8 cellular contexts compared by ENCODE assay signal in genomic region chr2:69013123-69013836, GRCh38. TPM values are rescaled to one million over a fixed set of nuclear protein-coding genes. Genes with fewer than 3 reads are reported as not detected.
A peak's percentile ranks its signal among the peaks of the same experiment; 100 is the strongest.
DNase-seq lines count a peak whose midpoint lies in the region; ATAC-seq and TF ChIP-seq lines count a peak whose summit lies in the region.

ANTXR1 (plus strand) TSS chr2:69013179; CDS start chr2:69013500, 321 bp downstream.

- peak within 1 kb of the TSS in 1 of 7 donors; percentile 48 for H3K27ac Mint-ChIP-seq in CD4-positive, alpha-beta memory T cell

- POLR2A ChIA-PET in CD4-positive, alpha-beta memory T cell (lab: Charles Lee; ENCODE audit: partially characterized antibody): no interaction called here

- no peaks in the 10 kb centered on the region for H3K9me3 ChIP-seq in CD4-positive, alpha-beta memory T cell (ENCODE audit: control insufficient read depth in 1 of 2, low read length in 2 of 2)
- no peaks in the 10 kb centered on the region for H3K9me3 ChIP-seq in HUES6 (ENCODE audit: control insufficient read depth, insufficient read depth, low read depth, low read length)
- H3K9me3 ChIP-seq in RWPE2 (ENCODE audit: severe bottlenecking): no peaks in the 10 kb centered on the region

- intact Hi-C loops in CD4-positive, alpha-beta memory T cell (cut with micrococcal nuclease): loop anchor here (1.0 to 2.0 kb wide), 2 partner anchors 294 to 550 kb away; no protein-coding TSS in a partner anchor

- H3K9ac ChIP-seq in HUES6 (ENCODE audit: low read length): peak within 1 kb of the TSS; percentile 87

- peaks cover 11 to 17% (median 16%) of the 10 kb centered on the region in 4 donors for H3K4me1 Mint-ChIP-seq in CD4-positive, alpha-beta memory T cell

- peak; percentile 85 for ATAC-seq in RWPE2 (ENCODE audit: low read depth)
- ATAC-seq in HG03159 (IDR thresholded peaks at IDR 0.05; ENCODE audit: unreplicated experiment): no peak
- no peak for ATAC-seq in HG02840 (IDR thresholded peaks at IDR 0.05; ENCODE audit: low FRiP score, unreplicated experiment)

- peak within 1 kb of the TSS; percentile 36 to 54 for H3K4me3 ChIP-seq in CD4-positive, alpha-beta memory T cell (ENCODE audit: low read length in 2 of 2)
- peak within 1 kb of the TSS; percentile 94 for H3K4me3 ChIP-seq in HUES6 (ENCODE audit: low read depth, low read length)
- H3K4me3 ChIP-seq in RWPE2 (ENCODE audit: severe bottlenecking): peak within 1 kb of the TSS; percentile 90
- peak within 1 kb of the TSS; percentile 63 to 85 (median 73) for H3K4me3 ChIP-seq in skin epidermis

- TF ChIP-seq CTCF in RWPE2 (IDR thresholded peaks at IDR 0.05; ENCODE audit: poor library complexity, severe bottlenecking): peak; percentile 64

- peaks cover 41 to 43% of the 10 kb centered on the region in 2 donors for H3K27me3 Mint-ChIP-seq in CD4-positive, alpha-beta memory T cell

- CTCF ChIA-PET in CD4-positive, alpha-beta memory T cell (lab: Charles Lee; ENCODE audit: partially characterized antibody): interaction anchor here (0.6 to 3.2 kb wide), 4 partner anchors 10 to 39 kb away, joined by 7 to 24 read pairs (median 7); no protein-coding TSS in a partner anchor

- H3K4me1 ChIP-seq in CD4-positive, alpha-beta memory T cell (ENCODE audit: insufficient read depth, low read length): peaks cover 11% of the 10 kb centered on the region
- peaks cover 14% of the 10 kb centered on the region for H3K4me1 ChIP-seq in HUES6 (ENCODE audit: control insufficient read depth, insufficient read depth, low read length)
- peaks cover 18% of the 10 kb centered on the region for H3K4me1 ChIP-seq in RWPE2 (ENCODE audit: insufficient read depth, poor library complexity, severe bottlenecking)

- no peaks in the 10 kb centered on the region for H3K36me3 ChIP-seq in CD4-positive, alpha-beta memory T cell (ENCODE audit: insufficient read depth, low read length)
- no peaks in the 10 kb centered on the region for H3K36me3 ChIP-seq in HUES6 (ENCODE audit: control insufficient read depth, insufficient read depth, low read length)
- H3K36me3 ChIP-seq in RWPE2 (ENCODE audit: low read depth): no peaks in the 10 kb centered on the region

- peaks cover 32% of the 10 kb centered on the region for H3K27me3 ChIP-seq in CD4-positive, alpha-beta memory T cell (ENCODE audit: insufficient read depth, low read length)
- 0 out of 2 replicates have a peak, but pooled peaks cover 2% of the 10 kb centered on the region for H3K27me3 ChIP-seq in HUES6 (ENCODE audit: control insufficient read depth, insufficient read depth, low read length)
- no peaks in the 10 kb centered on the region for H3K27me3 ChIP-seq in RWPE2 (ENCODE audit: insufficient read depth, poor library complexity, severe bottlenecking)

- no peak within 1 kb of the TSS for H3K27ac ChIP-seq in CD4-positive, alpha-beta memory T cell (ENCODE audit: low read depth, low read length)
- H3K27ac ChIP-seq in HUES6 (ENCODE audit: low read depth, low read length) (peak within 1 kb of the TSS; percentile 75; the same call in 1 of the 2 replicates), RWPE2 (ENCODE audit: poor library complexity, severe bottlenecking) (peak within 1 kb of the TSS; percentile 30), caudate nucleus (ENCODE audit: low read depth, low read length) (peak within 1 kb of the TSS; percentile 44), skin epidermis (peak within 1 kb of the TSS in 20 of 21 experiments; percentile 45 to 93 (median 81))

- no peaks in the 10 kb centered on the region for H3K9me3 Mint-ChIP-seq in CD4-positive, alpha-beta memory T cell

- H3K4me3 Mint-ChIP-seq in CD4-positive, alpha-beta memory T cell: peak within 1 kb of the TSS; percentile 72 to 92 (median 81)

- H3K36me3 Mint-ChIP-seq in CD4-positive, alpha-beta memory T cell: no peaks in the 10 kb centered on the region

- peak in 3 of 5 donors; percentile 6 to 15 (median 11) for DNase-seq in CD4-positive, alpha-beta memory T cell
- no peak for DNase-seq in RWPE2 (ENCODE audit: low spot score)
- DNase-seq in caudate nucleus (lab: John Stamatoyannopoulos, UW): peak in 47 of 61 donors; percentile 13 to 75 (median 51)
- peak; percentile 73 for DNase-seq in iris pigment epithelial cell (ENCODE audit: low read depth)

RNA-seq across cellular contexts. Expression of gene ANTXR1, which starts in this region (rescaled TPM):
- under 1 TPM in 1 of 2 experiments, not detected in 1; 0.58 TPM for total RNA-seq in CD4-positive, alpha-beta memory T cell
- polyA plus RNA-seq in CD4-positive, alpha-beta memory T cell: not detected

Comparison
In these comparisons a context has a peak if more than half of its experiments do, and no peak if none do; other contexts are left out.
1. Peak in DNase-seq and H3K4me3 ChIP-seq in CD4-positive, alpha-beta memory T cell; RNA of the gene not detected or under 1 TPM.